In genomic region chr1:223738465-223739365, GRCh38 we compare ENCODE assay signal across 11 cellular contexts. TPM values are rescaled to one million over a fixed set of nuclear protein-coding genes. Genes with fewer than 3 reads are reported as not detected.
DNase-seq lines count a peak whose midpoint lies in the region; ATAC-seq and TF ChIP-seq lines count a peak whose summit lies in the region.
"Had no signal": no experiment of that assay in that cellular context is flagged by ENCODE, and none has a peak within 500 bp of the region (broad histone marks: within the 10 kb centered on the region; RNA-seq: fewer than 3 reads in every experiment).

No MANE protein-coding gene starts in this region.

- BruUV-seq in Panc1 (replicated peaks; lab: Mats Ljungman, UMichigan): no TSS peak

- no peaks in the 10 kb centered on the region for H3K9me3 ChIP-seq in CD4-positive, alpha-beta memory T cell (ENCODE audit: control insufficient read depth in 1 of 2, low read length in 2 of 2)
- H3K9me3 ChIP-seq in Panc1 (ENCODE audit: control insufficient read depth, insufficient read depth, low read depth, low read length) (no peaks in the 10 kb centered on the region), parathyroid adenoma (ENCODE audit: control insufficient read depth, low read length) (no peaks in the 10 kb centered on the region)
- H3K9me3 ChIP-seq: BLaER1 had no signal

- no peak for DNase-seq in CD4-positive, alpha-beta memory T cell
- DNase-seq in Panc1 (ENCODE audit: low read depth, low spot score) (no peak), foreskin keratinocyte (peak in 1 of 2 donors; percentile 58), NCI-H2081 (lab: John Stamatoyannopoulos, UW) (no peak), WTC11 (ENCODE audit: low spot score) (no peak), NCI-H774 (lab: John Stamatoyannopoulos, UW) (no peak)
- DNase-seq: activated effector memory CD4-positive, alpha-beta T cell treated with anti-CD3 and anti-CD28 coated beads, Interleukin-2, amount 50 U/mL, for 16 hours; T1000 had no signal

- peak overlapping the region; percentile 29 to 89 (median 78) for H3K27ac Mint-ChIP-seq in CD4-positive, alpha-beta memory T cell
- H3K27ac Mint-ChIP-seq in WTC11: no peak overlapping the region; the same call in 1 of the 2 replicates

- POLR2A ChIA-PET in CD4-positive, alpha-beta memory T cell (lab: Charles Lee; ENCODE audit: partially characterized antibody): no interaction called here
- POLR2A ChIA-PET in Panc1 (lab: Charles Lee) (interaction anchor here (0.6 kb wide), 1 partner anchor 19 kb away, joined by 10 read pairs; no protein-coding TSS in a partner anchor), WTC11 (lab: Charles Lee) (no interaction called here)

- peaks cover 7 to 42% (median 19%) of the 10 kb centered on the region in 4 donors for H3K4me1 Mint-ChIP-seq in CD4-positive, alpha-beta memory T cell
- peaks cover 28% of the 10 kb centered on the region for H3K4me1 Mint-ChIP-seq in WTC11

- H2AFZ ChIP-seq in parathyroid adenoma: no peak overlapping the region

- peaks cover 10% of the 10 kb centered on the region for H3K4me1 ChIP-seq in CD4-positive, alpha-beta memory T cell (ENCODE audit: insufficient read depth, low read length)
- H3K4me1 ChIP-seq in Panc1 (ENCODE audit: control insufficient read depth, insufficient read depth, low read length) (peaks cover 24% of the 10 kb centered on the region), foreskin keratinocyte (peaks cover 46% of the 10 kb centered on the region), parathyroid adenoma (peaks cover 14% of the 10 kb centered on the region)
- H3K4me1 ChIP-seq: BLaER1 had no signal

- H3K4me3 ChIP-seq in CD4-positive, alpha-beta memory T cell (ENCODE audit: low read length in 2 of 2): no peak overlapping the region
- no peak overlapping the region for H3K4me3 ChIP-seq in Panc1 (ENCODE audit: low read depth in 2 of 2, low read length in 2 of 2)
- H3K4me3 ChIP-seq in parathyroid adenoma (ENCODE audit: low read depth, low read length): no peak overlapping the region
- H3K4me3 ChIP-seq: BLaER1 had no signal

- in situ Hi-C loops in Panc1 (cut with HindIII; ENCODE audit: low pct_unique_long_range_greater_than_20kb, low sequenced_read_pairs): no loop called here

- H3K9ac ChIP-seq in parathyroid adenoma: no peak overlapping the region
- H3K9ac ChIP-seq: BLaER1 had no signal

- peak; percentile 45 for ATAC-seq in Panc1
- ATAC-seq in foreskin keratinocyte: peak; percentile 50
- ATAC-seq in HG03571 (IDR thresholded peaks at IDR 0.05; ENCODE audit: unreplicated experiment): no peak
- no peak for ATAC-seq in WTC11

- H3K36me3 Mint-ChIP-seq in CD4-positive, alpha-beta memory T cell: peaks cover 30 to 51% of the 10 kb centered on the region in 2 donors
- no peaks in the 10 kb centered on the region for H3K36me3 Mint-ChIP-seq in WTC11

- peak overlapping the region; percentile 21 for H3K4me2 ChIP-seq in parathyroid adenoma (ENCODE audit: low read length)
- H3K4me2 ChIP-seq: BLaER1 had no signal

- no peak overlapping the region for H3K4me3 Mint-ChIP-seq in CD4-positive, alpha-beta memory T cell
- no peak overlapping the region for H3K4me3 Mint-ChIP-seq in WTC11

- peaks cover 25% of the 10 kb centered on the region for H3K36me3 ChIP-seq in CD4-positive, alpha-beta memory T cell (ENCODE audit: insufficient read depth, low read length)
- H3K36me3 ChIP-seq in Panc1 (ENCODE audit: control insufficient read depth, insufficient read depth, low read length) (peaks cover 7% of the 10 kb centered on the region; the same call in 1 of the 2 replicates), parathyroid adenoma (ENCODE audit: control insufficient read depth, insufficient read depth, low read length) (no peaks in the 10 kb centered on the region)

- no peaks in the 10 kb centered on the region for H3K27me3 Mint-ChIP-seq in CD4-positive, alpha-beta memory T cell
- peaks cover 9% of the 10 kb centered on the region for H3K27me3 Mint-ChIP-seq in WTC11 (ENCODE audit: low read depth)

- CTCF ChIA-PET in CD4-positive, alpha-beta memory T cell (lab: Charles Lee; ENCODE audit: partially characterized antibody): interaction anchor here (0.6 to 2.1 kb wide), 8 partner anchors 10 to 171 kb away, joined by 3 to 15 read pairs (median 4); partner anchors contain the start of gene CAPN2
- CTCF ChIA-PET in Panc1 (lab: Charles Lee) (no interaction called here), WTC11 (lab: Charles Lee) (interaction anchor here (0.9 to 1.7 kb wide), 3 partner anchors 10 to 69 kb away, joined by 3 to 8 read pairs (median 4); no protein-coding TSS in a partner anchor)

- H3K79me2 ChIP-seq in parathyroid adenoma: peaks cover 12% of the 10 kb centered on the region

- TF ChIP-seq CTCF in Panc1 (IDR thresholded peaks at IDR 0.05) (no peak), foreskin keratinocyte (conservative IDR thresholded peaks at IDR 0.05) (no peak), parathyroid adenoma (IDR thresholded peaks at IDR 0.05) (peak; percentile 6), WTC11 (IDR thresholded peaks at IDR 0.05) (no peak)

- no peaks in the 10 kb centered on the region for H3K9me3 Mint-ChIP-seq in CD4-positive, alpha-beta memory T cell
- H3K9me3 Mint-ChIP-seq in WTC11: no peaks in the 10 kb centered on the region

- H3K27me3 ChIP-seq in CD4-positive, alpha-beta memory T cell (ENCODE audit: insufficient read depth, low read length): no peaks in the 10 kb centered on the region
- H3K27me3 ChIP-seq in Panc1 (ENCODE audit: control insufficient read depth, insufficient read depth, low read length) (no peaks in the 10 kb centered on the region), foreskin keratinocyte (no peaks in the 10 kb centered on the region), parathyroid adenoma (ENCODE audit: control insufficient read depth, insufficient read depth, low read length) (no peaks in the 10 kb centered on the region)
- H3K27me3 ChIP-seq: BLaER1 had no signal

- intact Hi-C loops in CD4-positive, alpha-beta memory T cell (cut with micrococcal nuclease): no loop called here
- intact Hi-C loops in Panc1 (cut with micrococcal nuclease; ENCODE audit: unreplicated experiment): no loop called here

- no peak overlapping the region for H3K27ac ChIP-seq in CD4-positive, alpha-beta memory T cell (ENCODE audit: low read depth, low read length)
- H3K27ac ChIP-seq in Panc1 (ENCODE audit: low read length): peak overlapping the region; percentile 40
- H3K27ac ChIP-seq in foreskin keratinocyte: peak overlapping the region; percentile 80
- H3K27ac ChIP-seq in parathyroid adenoma: no peak overlapping the region
- H3K27ac ChIP-seq: BLaER1 had no signal

TF ChIP-seq in WTC11, 78 proteins besides CTCF, POLR2A, EP300 and RAD21:
- TF ChIP-seq ETV6 (CRISPR knock-in tag; IDR thresholded peaks at IDR 0.05) (no peak), NFYB (CRISPR knock-in tag; conservative IDR thresholded peaks at IDR 0.05; ENCODE audit: low read depth) (no peak)
TF ChIP-seq in WTC11: peak in this region for 0.

RNA-seq across cellular contexts. Expression of gene CAPN2, which starts 26.4 kb away (rescaled TPM):
- total RNA-seq in CD4-positive, alpha-beta memory T cell: 100 to 1,000 TPM; 178 to 180 TPM
- 100 to 1,000 TPM; 146 to 231 TPM for polyA plus RNA-seq in CD4-positive, alpha-beta memory T cell
- total RNA-seq in Panc1 (2021; ENCODE audit: unreplicated experiment): 171 TPM
- polyA plus RNA-seq in Panc1 (2012; ENCODE audit: insufficient read length): 189 TPM
- 530 and 551 TPM in 2 replicates for total RNA-seq in foreskin keratinocyte
- 278 and 298 TPM in 2 replicates for polyA plus RNA-seq in foreskin keratinocyte
- total RNA-seq in WTC11 (2021): 21.3 to 24.6 TPM (median 24.2 TPM) in 3 replicates

Comparison
In these comparisons a context has a peak if more than half of its experiments do, and no peak if none do; other contexts are left out.
1. H3K27ac ChIP-seq: peak in Panc1 (single experiment) and foreskin keratinocyte (single experiment); none in CD4-positive, alpha-beta memory T cell (single experiment) and parathyroid adenoma (single experiment).
2. ATAC-seq: peak in Panc1 (single experiment) and foreskin keratinocyte (single experiment); none in HG03571 (single experiment) and WTC11 (single experiment).